ENCODE assay signal across 20 cellular contexts in the genomic region with DNA sequence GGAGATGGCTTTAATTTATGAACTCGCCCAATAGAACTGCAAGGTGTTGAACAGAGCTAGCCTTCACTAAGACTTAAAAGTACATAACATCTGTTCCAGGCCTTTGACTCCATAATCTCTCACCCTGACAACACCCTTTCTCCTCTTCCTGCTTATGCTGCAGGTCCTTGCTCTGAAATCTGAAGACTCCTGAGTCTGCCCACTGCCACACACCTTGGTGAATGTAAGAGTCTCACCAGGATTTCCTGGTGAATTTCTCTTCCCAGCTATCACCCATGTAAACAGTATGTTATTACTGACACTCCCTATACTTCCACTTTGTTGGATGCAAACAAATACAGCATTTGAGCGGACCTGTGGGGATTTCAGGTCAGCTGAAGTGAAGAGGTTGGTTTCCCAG.
"Had no signal": no experiment of that assay in that cellular context is flagged by ENCODE, and none has a peak within 500 bp of the region (broad histone marks: within the 10 kb centered on the region; RNA-seq: fewer than 3 reads in every experiment).

No MANE protein-coding gene starts in this region.

- FAIRE-seq: astrocyte, TTC549 had no signal

- ATAC-seq: activated T-helper 17 cell treated with anti-CD3 and anti-CD28 coated beads, Interleukin-2, amount 50 U/mL, for 72 hours had no signal

- H3K9me3 ChIP-seq: MG63 had no signal

- H3K4me3 ChIP-seq: MG63 had no signal

- DNase-seq: activated CD4-positive, alpha-beta memory T cell treated with anti-CD3 and anti-CD28 coated beads for 36 hours; activated CD4-positive, alpha-beta T cell treated with anti-CD3 and anti-CD28 coated beads, Interleukin-2, amount 10 ng/mL, durations not matched to agents 7 days and 5 days; activated CD4-positive, CD25-positive, alpha-beta regulatory T cell; activated gamma-delta T cell; activated naive CD4-positive, alpha-beta T cell treated with anti-CD3 and anti-CD28 coated beads for 36 hours; activated T-cell treated with anti-CD3 and anti-CD28 coated beads for 4 hours; activated T-cell treated with anti-CD3 and anti-CD28 coated beads, Interleukin-2, amount 50 U/mL, for 48 hours; MG63; MV-4-11; NCI-H1092 treated with DMSO at 0.1 percent for 48 hours; NCI-H1417 treated with DMSO at 0.1 percent for 48 hours; NCI-H1694; NCI-H2029; NCI-H748 treated with DMSO at 0.1 percent for 48 hours; SIG-M5; T-helper 2 cell; T1000 had no signal

- H3K36me3 ChIP-seq: MG63 had no signal

- H3K27me3 ChIP-seq: MG63 had no signal
